ENCODE assay signal across 8 cellular contexts in genomic region chr19:42252365-42253244, GRCh38. TPM values are rescaled to one million over a fixed set of nuclear protein-coding genes. Genes with fewer than 3 reads are reported as not detected.
DNase-seq lines count a peak whose midpoint lies in the region; ATAC-seq and TF ChIP-seq lines count a peak whose summit lies in the region.

No MANE protein-coding gene starts in this region.

- H3K9me3 ChIP-seq in Panc1 (ENCODE audit: control insufficient read depth, insufficient read depth, low read depth, low read length) (no peaks in the 10 kb centered on the region), thyroid gland (no peaks in the 10 kb centered on the region)
- H3K9me3 ChIP-seq in effector memory CD4-positive, alpha-beta T cell (ENCODE audit: control insufficient read depth, low read length): no peaks in the 10 kb centered on the region

- peaks cover 17% of the 10 kb centered on the region for H3K4me1 Mint-ChIP-seq in memory B cell

- CTCF ChIA-PET in Panc1 (lab: Charles Lee): no interaction called here

- H3K36me3 ChIP-seq in Panc1 (ENCODE audit: control insufficient read depth, insufficient read depth, low read length): no peaks in the 10 kb centered on the region; the same call in 1 of the 2 replicates
- H3K36me3 ChIP-seq in effector memory CD4-positive, alpha-beta T cell (ENCODE audit: control insufficient read depth, insufficient read depth, low read length): peaks cover 11% of the 10 kb centered on the region
- H3K36me3 ChIP-seq in thyroid gland: peaks cover 0 to 12% of the 10 kb centered on the region in 2 donors

- ATAC-seq in Panc1 (no peak), memory B cell (ENCODE audit: low read depth) (no peak), GM19351 (IDR thresholded peaks at IDR 0.05; ENCODE audit: unreplicated experiment) (no peak), GM21360 (IDR thresholded peaks at IDR 0.05; ENCODE audit: unreplicated experiment) (no peak)

- peak overlapping the region; percentile 76 for H3K27ac Mint-ChIP-seq in memory B cell

- H3K27me3 ChIP-seq in Panc1 (ENCODE audit: control insufficient read depth, insufficient read depth, low read length) (no peaks in the 10 kb centered on the region), thyroid gland (no peaks in the 10 kb centered on the region)
- no peaks in the 10 kb centered on the region for H3K27me3 ChIP-seq in effector memory CD4-positive, alpha-beta T cell (replicated peaks; ENCODE audit: control insufficient read depth, insufficient read depth, low read length, poor library complexity, severe bottlenecking)

- 3 to 6% methylated on average over 27 of the region's 27 CpGs for WGBS in thyroid gland, 2 donors

- POLR2A ChIA-PET in Panc1 (lab: Charles Lee): interaction anchor here (0.6 kb wide), 1 partner anchor 59 kb away, joined by 3 read pairs; no protein-coding TSS in a partner anchor

- no peaks in the 10 kb centered on the region for H3K36me3 Mint-ChIP-seq in memory B cell

- no peaks in the 10 kb centered on the region for H3K9me3 Mint-ChIP-seq in memory B cell

- peaks cover 2% of the 10 kb centered on the region for H3K27me3 Mint-ChIP-seq in memory B cell

- H3K4me3 Mint-ChIP-seq in memory B cell: peak overlapping the region; percentile 96

- H3K27ac ChIP-seq in Panc1 (ENCODE audit: low read length) (peak overlapping the region; percentile 84), thyroid gland (peak overlapping the region; percentile 94 to 97 (median 97))
- H3K27ac ChIP-seq in effector memory CD4-positive, alpha-beta T cell (ENCODE audit: insufficient read depth, low read length, poor library complexity, severe bottlenecking): peak overlapping the region; percentile 78

- no TSS peak for BruUV-seq in Panc1 (replicated peaks; lab: Mats Ljungman, UMichigan)

- intact Hi-C loops in Panc1 (cut with micrococcal nuclease; ENCODE audit: unreplicated experiment): no loop called here
- intact Hi-C loops in thyroid gland (cut with DNase I): no loop called here

- peak overlapping the region; percentile 95 for H3K4me3 ChIP-seq in GM12875 (ENCODE audit: low read depth, low read length)
- peak overlapping the region; percentile 57 to 66 for H3K4me3 ChIP-seq in Panc1 (ENCODE audit: low read depth in 2 of 2, low read length in 2 of 2)
- peak overlapping the region; percentile 74 for H3K4me3 ChIP-seq in effector memory CD4-positive, alpha-beta T cell (ENCODE audit: insufficient read depth, low read depth, low read length, poor library complexity, severe bottlenecking)
- H3K4me3 ChIP-seq in thyroid gland (replicated peaks in 1 of 3): peak overlapping the region; percentile 62 to 93 (median 91)

- in situ Hi-C loops in Panc1 (cut with HindIII; ENCODE audit: low pct_unique_long_range_greater_than_20kb, low sequenced_read_pairs): no loop called here

- H3K4me1 ChIP-seq in Panc1 (ENCODE audit: control insufficient read depth, insufficient read depth, low read length) (peaks cover 29% of the 10 kb centered on the region), thyroid gland (peaks cover 26 to 57% of the 10 kb centered on the region in 2 donors)
- peaks cover 31% of the 10 kb centered on the region for H3K4me1 ChIP-seq in effector memory CD4-positive, alpha-beta T cell (ENCODE audit: control insufficient read depth, insufficient read depth, low read length, poor library complexity, severe bottlenecking)

- TF ChIP-seq CTCF in GM12875 (IDR thresholded peaks at IDR 0.05; ENCODE audit: borderline replicate concordance, insufficient read depth, low read depth, low read length) (no peak), Panc1 (IDR thresholded peaks at IDR 0.05) (no peak), thyroid gland (IDR thresholded peaks at IDR 0.05) (no peak)

- TF ChIP-seq POLR2A in thyroid gland (IDR thresholded peaks at IDR 0.05): peak in 1 of 2 donors; percentile 25

- DNase-seq in Panc1 (ENCODE audit: low read depth, low spot score): no peak
- DNase-seq in effector memory CD4-positive, alpha-beta T cell: peak in 1 of 3 donors; percentile 19
- no peak for DNase-seq in memory B cell (ENCODE audit: low spot score in 2 of 2)
- DNase-seq in thyroid gland: peak; percentile 64 to 79
- no peak for DNase-seq in NCI-H510A (lab: John Stamatoyannopoulos, UW)

RNA-seq across cellular contexts. Expression of gene ERF, which starts 2.3 kb away (rescaled TPM):
- total RNA-seq in Panc1 (2021; ENCODE audit: unreplicated experiment): 85.7 TPM
- polyA plus RNA-seq in Panc1 (2012; ENCODE audit: insufficient read length): 70.6 TPM
- 10 to 100 TPM; 27.5 to 50.2 (median 39.2) TPM for total RNA-seq in thyroid gland

RNA-seq across cellular contexts. Expression of gene GSK3A, which starts 10.2 kb away (rescaled TPM):
- 46.0 TPM for total RNA-seq in Panc1 (2021; ENCODE audit: unreplicated experiment)
- 65.7 TPM for polyA plus RNA-seq in Panc1 (2012; ENCODE audit: insufficient read length)
- total RNA-seq in thyroid gland: 10 to 100 TPM; 19.1 to 32.6 (median 24.6) TPM

RNA-seq across cellular contexts. Expression of gene CIC, which starts 16.4 kb away (rescaled TPM):
- total RNA-seq in Panc1 (2021; ENCODE audit: unreplicated experiment) (67.4 TPM), thyroid gland (10 to 100 TPM; 50.6 to 98.3 (median 56.9) TPM)
- polyA plus RNA-seq in Panc1 (2012; ENCODE audit: insufficient read length): 49.9 TPM

RNA-seq across cellular contexts. Expression of gene ZNF526, which starts 32.5 kb away (rescaled TPM):
- total RNA-seq in Panc1 (2021; ENCODE audit: unreplicated experiment) (10.5 TPM), thyroid gland (1 to 10 TPM; 4.6 to 7.9 (median 6.8) TPM)
- 8.4 TPM for polyA plus RNA-seq in Panc1 (2012; ENCODE audit: insufficient read length)

RNA-seq across cellular contexts. Expression of gene DEDD2, which starts 35.1 kb away (rescaled TPM):
- 13.2 TPM for total RNA-seq in Panc1 (2021; ENCODE audit: unreplicated experiment)
- polyA plus RNA-seq in Panc1 (2012; ENCODE audit: insufficient read length): 18.1 TPM
- 10 to 100 TPM; 46.1 to 55.8 (median 50.2) TPM for total RNA-seq in thyroid gland

Comparison
In these comparisons a context has a peak if more than half of its experiments do, and no peak if none do; other contexts are left out.
1. DNase-seq: peak in thyroid gland (2 of 2); none in Panc1 (single experiment), memory B cell (0 of 2) and NCI-H510A (single experiment).
2. Peak in every context shown above with its lines, with median percentiles within 50 percentile points of each other: H3K4me3 ChIP-seq and H3K27ac ChIP-seq.